ENCODE assay signal across 1 cellular context in the genomic region with DNA sequence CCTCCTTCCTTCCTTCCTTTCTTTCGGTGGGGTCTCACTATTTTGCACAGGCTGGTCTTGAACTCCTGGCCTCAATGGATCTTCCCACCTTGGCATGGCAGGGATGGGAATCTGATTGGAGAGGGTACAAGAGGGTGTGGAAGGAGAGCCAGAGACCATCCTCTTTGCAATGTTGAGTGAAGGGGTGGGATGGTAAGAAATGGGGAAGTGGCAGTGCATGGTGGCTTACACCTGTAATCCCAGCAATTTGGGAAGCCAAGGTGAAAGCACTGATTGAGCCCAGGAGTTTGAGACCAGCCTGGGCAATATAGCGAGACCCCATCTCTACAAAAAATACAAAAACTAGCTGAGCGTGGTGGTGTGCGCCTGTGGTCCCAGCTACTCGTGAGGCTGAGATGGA.
TF ChIP-seq lines count a peak whose summit lies in the region.

No MANE protein-coding gene starts in this region.

TF ChIP-seq in K562, 482 proteins besides CTCF, POLR2A, EP300 and RAD21:
- TF ChIP-seq STAT5A (IDR thresholded peaks at IDR 0.05; ENCODE audit: borderline replicate concordance, low read length) (no peak), SPI1 (IDR thresholded peaks at IDR 0.05; ENCODE audit: borderline replicate concordance, low read depth, low read length) (peak; percentile 86)
TF ChIP-seq in K562: peak in this region for 1.
